ENCODE assay signal across 8 cellular contexts in genomic region chr9:99231708-99232107, GRCh38. TPM values are rescaled to one million over a fixed set of nuclear protein-coding genes. Genes with fewer than 3 reads are reported as not detected.
DNase-seq lines count a peak whose midpoint lies in the region; ATAC-seq and TF ChIP-seq lines count a peak whose summit lies in the region.

No MANE protein-coding gene starts in this region.

- no peaks in the 10 kb centered on the region for H3K27me3 ChIP-seq in GM23248 (replicated peaks; ENCODE audit: insufficient read depth)
- no peaks in the 10 kb centered on the region for H3K27me3 ChIP-seq in upper lobe of right lung

- peak; percentile 61 for ATAC-seq in left ventricle myocardium superior
- ATAC-seq in upper lobe of right lung: peak; percentile 60
- ATAC-seq in GM18505 (IDR thresholded peaks at IDR 0.05; ENCODE audit: unreplicated experiment): no peak

- in situ Hi-C loops in GM23248 (cut with MboI): no loop called here

- peaks cover 34% of the 10 kb centered on the region; the same call in 1 of the 2 replicates for H3F3A ChIP-seq in GM23248 (ENCODE audit: insufficient read depth)

- peaks cover 3% of the 10 kb centered on the region; the same call in 1 of the 2 replicates for H4K20me1 ChIP-seq in GM23248 (ENCODE audit: insufficient read depth)

- 49 to 62% methylated on average over 2 of the region's 2 CpGs for WGBS in GM23248 (ENCODE audit: low coverage in 1 of 2, low lambda C conversion rate in 2 of 2, missing lambda C conversion rate in 2 of 2), 2 experiments

- peak; percentile 44 for TF ChIP-seq CTCF in upper lobe of right lung (IDR thresholded peaks at IDR 0.05)

- no peak overlapping the region for H3K4me2 ChIP-seq in GM23248 (ENCODE audit: unreplicated experiment)

- H3K9me2 ChIP-seq in GM23248 (ENCODE audit: insufficient read depth): no peaks in the 10 kb centered on the region

- H3K27ac ChIP-seq in GM23248: no peak overlapping the region
- H3K27ac ChIP-seq in upper lobe of right lung: no peak overlapping the region

- no peak for TF ChIP-seq POLR2A in GM18505 (IDR thresholded peaks at IDR 0.05; ENCODE audit: borderline replicate concordance, extremely low read depth, insufficient read depth, insufficient read length)

- H3K4me3 ChIP-seq in GM23248: no peak overlapping the region
- no peak overlapping the region for H3K4me3 ChIP-seq in upper lobe of right lung

- H2AFZ ChIP-seq in GM23248: no peak overlapping the region

- peaks cover 60% of the 10 kb centered on the region for H3K36me3 ChIP-seq in GM23248 (ENCODE audit: low read depth)
- H3K36me3 ChIP-seq in upper lobe of right lung: peaks cover 65% of the 10 kb centered on the region

- H3K9me3 ChIP-seq in GM23248 (ENCODE audit: low read depth) (no peaks in the 10 kb centered on the region), upper lobe of right lung (no peaks in the 10 kb centered on the region)

- H3K4me1 ChIP-seq in GM23248 (ENCODE audit: insufficient read depth) (no peaks in the 10 kb centered on the region), upper lobe of right lung (no peaks in the 10 kb centered on the region)

- DNase-seq in AG08395 (ENCODE audit: low spot score): peak; percentile 43
- DNase-seq in GM23248: peak; percentile 47
- peak; percentile 17 for DNase-seq in activated CD4-positive, alpha-beta T cell treated with anti-CD3 and anti-CD28 coated beads, Interleukin-2, amount 50 U/mL, for 1 hour
- DNase-seq in left ventricle myocardium superior: no peak
- no peak for DNase-seq in upper lobe of right lung
- no peak for DNase-seq in NCI-H524 treated with DMSO at 0.1 percent for 48 hours (lab: John Stamatoyannopoulos, UW)
- DNase-seq in midbrain (lab: John Stamatoyannopoulos, UW): no peak

- intact Hi-C loops in left ventricle myocardium superior (cut with micrococcal nuclease) (no loop called here), upper lobe of right lung (cut with DNase I) (no loop called here)

- no peak overlapping the region for H3K9ac ChIP-seq in GM23248

- peaks cover 51% of the 10 kb centered on the region for H3K79me2 ChIP-seq in GM23248 (ENCODE audit: insufficient read depth)

RNA-seq across cellular contexts. Expression of gene SEC61B, which starts 9.6 kb away (rescaled TPM):
- 117 and 127 TPM in 2 replicates for total RNA-seq in GM23248 (2014; rRNA removed; shearing (Covaris generic))
- 428 and 441 TPM in 2 replicates for polyA plus RNA-seq in GM23248 (2016; fragmentation: Nextera tagmentation; extraction: Ambion mirVana)
- 46.7 TPM for total RNA-seq in left ventricle myocardium superior
- 116 TPM for total RNA-seq in upper lobe of right lung

RNA-seq across cellular contexts. Expression of gene ALG2, which starts 10.0 kb away (rescaled TPM):
- total RNA-seq in GM23248 (2014; rRNA removed; shearing (Covaris generic)): 61.7 and 65.8 TPM in 2 replicates
- polyA plus RNA-seq in GM23248 (2016; fragmentation: Nextera tagmentation; extraction: Ambion mirVana): 59.5 and 64.5 TPM in 2 replicates
- 15.0 TPM for total RNA-seq in left ventricle myocardium superior
- total RNA-seq in upper lobe of right lung: 39.2 TPM

Comparison
In these comparisons a context has a peak if more than half of its experiments do, and no peak if none do; other contexts are left out.
1. DNase-seq: peak in AG08395 (single experiment), GM23248 (single experiment) and activated CD4-positive, alpha-beta T cell treated with anti-CD3 and anti-CD28 coated beads, Interleukin-2, amount 50 U/mL, for 1 hour (single experiment); none in left ventricle myocardium superior (single experiment), upper lobe of right lung (single experiment), NCI-H524 treated with DMSO at 0.1 percent for 48 hours (single experiment) and midbrain (single experiment).